In the genomic region with DNA sequence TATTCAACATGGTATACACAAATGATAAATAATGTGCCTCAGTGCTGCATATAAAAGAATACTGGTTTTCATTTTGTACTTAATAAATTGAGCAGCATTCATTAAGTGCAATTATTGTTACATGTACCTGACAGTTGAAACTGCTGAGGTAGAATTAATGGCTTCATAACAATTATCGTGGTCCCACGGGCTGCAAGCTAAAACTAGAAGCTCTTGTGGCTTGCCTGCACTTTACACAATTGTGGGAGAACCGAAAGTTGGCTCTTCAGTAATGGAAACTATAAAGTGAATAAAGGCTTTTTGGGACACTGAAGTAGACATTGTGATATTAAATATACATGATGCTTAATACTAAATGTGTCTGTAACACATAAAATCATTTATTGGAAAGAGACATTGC, we compare ENCODE assay signal across 29 cellular contexts. TPM values are rescaled to one million over a fixed set of nuclear protein-coding genes. Genes with fewer than 3 reads are reported as not detected.
A peak's percentile ranks its signal among the peaks of the same experiment; 100 is the strongest.
DNase-seq lines count a peak whose midpoint lies in the region; ATAC-seq, FAIRE-seq and TF ChIP-seq lines count a peak whose summit lies in the region.
"Had no signal": no experiment of that assay in that cellular context is flagged by ENCODE, and none has a peak within 500 bp of the region (broad histone marks: within the 10 kb centered on the region; RNA-seq: fewer than 3 reads in every experiment).

No MANE protein-coding gene starts in this region.

- POLR2A ChIA-PET in endothelial cell of umbilical vein (lab: Charles Lee) (no interaction called here), MCF 10A (lab: Yijun Ruan, JAX) (interaction anchor here (1.0 to 1.1 kb wide), 2 partner anchors 9 to 16 kb away, joined by 4 to 5 read pairs; no protein-coding TSS in a partner anchor)

- H3K9me3 ChIP-seq in endothelial cell of umbilical vein (replicated peaks; ENCODE audit: control insufficient read depth, insufficient read depth, low read length), result no peaks in the 10 kb centered on the region
- H3K9me3 ChIP-seq: Caco-2, upper lobe of right lung had no signal

- intact Hi-C loops in endothelial cell of umbilical vein (cut with micrococcal nuclease) (no loop called here), MCF 10A (cut with micrococcal nuclease) (no loop called here)

- TF ChIP-seq POLR2A in endothelial cell of umbilical vein (IDR thresholded peaks at IDR 0.05; ENCODE audit: low read depth, low read length), result no peak

- H3K27me3 Mint-ChIP-seq in MCF 10A (ENCODE audit: insufficient read depth, unreplicated experiment), result peaks cover 7% of the 10 kb centered on the region

- no peak overlapping the region for H2AFZ ChIP-seq in endothelial cell of umbilical vein (ENCODE audit: low read depth, low read length)

- DNase-seq in DMS79 (lab: John Stamatoyannopoulos, UW), result peak; percentile 86
- DNase-seq in NCI-H128 (lab: John Stamatoyannopoulos, UW; ENCODE audit: unreplicated experiment), result peak; percentile 53
- peak; percentile 94 for DNase-seq in NCI-H69 (lab: John Stamatoyannopoulos, UW)
- DNase-seq in endothelial cell of umbilical vein (ENCODE audit: low read depth, low spot score), result no peak
- no peak for DNase-seq in MCF 10A (ENCODE audit: unreplicated experiment)
- no peak for DNase-seq in NCI-H2029 (lab: John Stamatoyannopoulos, UW)
- DNase-seq: ACHN; activated CD4-positive, alpha-beta T cell treated with anti-CD3 and anti-CD28 coated beads, Interleukin-2, amount 50 U/mL, for 1 hour; activated CD8-positive, alpha-beta memory T cell treated with anti-CD3 and anti-CD28 coated beads, Interleukin-2, amount 50 U/mL, for 4 hours; activated naive CD8-positive, alpha-beta T cell treated with anti-CD3 and anti-CD28 coated beads for 36 hours; Caco-2; dorsolateral prefrontal cortex; EL; hippocampal formation; sigmoid colon; upper lobe of right lung; WERI-Rb-1 had no signal

- no peaks in the 10 kb centered on the region for H3K79me2 ChIP-seq in endothelial cell of umbilical vein (ENCODE audit: control insufficient read depth, insufficient read depth, low read length)

- no peaks in the 10 kb centered on the region for H3K9me1 ChIP-seq in endothelial cell of umbilical vein (replicated peaks; ENCODE audit: control insufficient read depth, extremely low read depth, insufficient read depth, low read length)

- TF ChIP-seq CTCF in endothelial cell of umbilical vein (IDR thresholded peaks at IDR 0.05; ENCODE audit: extremely low read depth in 1 of 2, insufficient read depth in 1 of 2, low read depth in 1 of 2, low read length in 2 of 2), result no peak
- TF ChIP-seq CTCF in MCF 10A (IDR thresholded peaks at IDR 0.05; ENCODE audit: unreplicated experiment), result no peak

- H4K20me1 ChIP-seq in endothelial cell of umbilical vein (replicated peaks; ENCODE audit: control insufficient read depth, extremely low read depth, insufficient read depth, low read length), result no peaks in the 10 kb centered on the region
- H4K20me1 ChIP-seq: BLaER1 treated with 17β-estradiol and CSF1 and Interleukin-3, amounts not matched to agents 10 nM and 100 nM had no signal

- H3K9ac ChIP-seq in endothelial cell of umbilical vein (replicated peaks; ENCODE audit: extremely low read depth, insufficient read depth, low read length), result no peak overlapping the region
- H3K9ac ChIP-seq: BLaER1 treated with 17β-estradiol and CSF1 and Interleukin-3, amounts not matched to agents 10 nM and 100 nM had no signal

- H3K4me3 ChIP-seq in endothelial cell of umbilical vein (replicated peaks in 1 of 3; ENCODE audit: insufficient read depth in 1 of 3, low read depth in 1 of 3, low read length in 3 of 3), result no peak overlapping the region
- H3K4me3 ChIP-seq: BLaER1 treated with 17β-estradiol and CSF1 and Interleukin-3, amounts not matched to agents 10 nM and 100 nM; dorsolateral prefrontal cortex; sigmoid colon; upper lobe of right lung had no signal

- CTCF ChIA-PET in endothelial cell of umbilical vein (lab: Charles Lee), result interaction anchor here (1.1 to 1.3 kb wide), 2 partner anchors 13 to 372 kb away, joined by 3 to 4 read pairs; no protein-coding TSS in a partner anchor
- CTCF ChIA-PET in MCF 10A (lab: Yijun Ruan, JAX), result interaction anchor here (0.8 to 1.0 kb wide), 2 partner anchors 22 to 31 kb away, joined by 3 read pairs; no protein-coding TSS in a partner anchor

- no peak for ATAC-seq in GM18511 (IDR thresholded peaks at IDR 0.05; ENCODE audit: unreplicated experiment)
- no peak for ATAC-seq in HG03097 (IDR thresholded peaks at IDR 0.05; ENCODE audit: low FRiP score, unreplicated experiment)
- ATAC-seq: Panc1, upper lobe of right lung had no signal

- no peaks in the 10 kb centered on the region for H3K9me3 Mint-ChIP-seq in MCF 10A (ENCODE audit: unreplicated experiment)
- H3K9me3 Mint-ChIP-seq: central memory CD8-positive, alpha-beta T cell; T-helper 2 cell treated with Interferon-gamma antibody and Interleukin-4, amounts not matched to agents 5 μg/mL and 100 μg/mL, for 36 hours had no signal

- H3K4me1 Mint-ChIP-seq in MCF 10A (ENCODE audit: insufficient read depth, unreplicated experiment), result no peaks in the 10 kb centered on the region
- H3K4me1 Mint-ChIP-seq: central memory CD8-positive, alpha-beta T cell had no signal

- no peaks in the 10 kb centered on the region for H3K27me3 ChIP-seq in endothelial cell of umbilical vein (ENCODE audit: control insufficient read depth in 2 of 2, insufficient read depth in 2 of 2, low read length in 2 of 2)
- H3K27me3 ChIP-seq: BLaER1 treated with 17β-estradiol and CSF1 and Interleukin-3, amounts not matched to agents 10 nM and 100 nM; sigmoid colon; upper lobe of right lung had no signal

- BruUV-seq in endothelial cell of umbilical vein (replicated peaks; lab: Mats Ljungman, UMichigan), result no TSS peak
- no TSS peak for BruUV-seq in MCF 10A (replicated peaks; lab: Mats Ljungman, UMichigan)

- H3K27ac ChIP-seq in endothelial cell of umbilical vein (ENCODE audit: insufficient read depth, low read depth, low read length), result no peak overlapping the region
- H3K27ac ChIP-seq: BLaER1 treated with 17β-estradiol and CSF1 and Interleukin-3, amounts not matched to agents 10 nM and 100 nM; dorsolateral prefrontal cortex; epithelial cell of prostate; sigmoid colon; upper lobe of right lung; WERI-Rb-1 had no signal

- dilution Hi-C loops in endothelial cell of umbilical vein (cut with MboI; ENCODE audit: extremely low pct_ligation_motif_present, low sequenced_read_pairs), result no loop called here

- H3K36me3 ChIP-seq in endothelial cell of umbilical vein (ENCODE audit: control insufficient read depth in 2 of 2, extremely low read depth in 1 of 2, insufficient read depth in 2 of 2, low read length in 2 of 2), result no peaks in the 10 kb centered on the region
- H3K36me3 ChIP-seq: BLaER1 treated with 17β-estradiol and CSF1 and Interleukin-3, amounts not matched to agents 10 nM and 100 nM; sigmoid colon; upper lobe of right lung; WERI-Rb-1 had no signal

- no peak overlapping the region for H3K4me2 ChIP-seq in endothelial cell of umbilical vein (ENCODE audit: insufficient read depth, low read length)
- H3K4me2 ChIP-seq: BLaER1 treated with 17β-estradiol and CSF1 and Interleukin-3, amounts not matched to agents 10 nM and 100 nM had no signal

- peak; percentile 8 for FAIRE-seq in endothelial cell of umbilical vein (lab: Jason Lieb, UNC)
- FAIRE-seq: astrocyte, H1 had no signal

- H3K4me1 ChIP-seq in endothelial cell of umbilical vein (ENCODE audit: control insufficient read depth, extremely low read depth, insufficient read depth, low read length), result no peaks in the 10 kb centered on the region
- H3K4me1 ChIP-seq: Caco-2, sigmoid colon, upper lobe of right lung had no signal

- no peak overlapping the region for H3K4me3 Mint-ChIP-seq in MCF 10A (ENCODE audit: unreplicated experiment)
- H3K4me3 Mint-ChIP-seq: activated naive CD8-positive, alpha-beta T cell treated with anti-CD3 and anti-CD28 coated beads for 36 hours; central memory CD8-positive, alpha-beta T cell; nephron; T-helper 2 cell treated with Interferon-gamma antibody and Interleukin-4, amounts not matched to agents 5 μg/mL and 100 μg/mL, for 36 hours had no signal

- no peaks in the 10 kb centered on the region for H3K36me3 Mint-ChIP-seq in MCF 10A (ENCODE audit: insufficient read depth, unreplicated experiment)
- H3K36me3 Mint-ChIP-seq: activated naive CD8-positive, alpha-beta T cell treated with anti-CD3 and anti-CD28 coated beads for 36 hours had no signal

- H3K27ac Mint-ChIP-seq in MCF 10A (ENCODE audit: low read depth, unreplicated experiment), result no peak overlapping the region
- H3K27ac Mint-ChIP-seq: activated naive CD8-positive, alpha-beta T cell treated with anti-CD3 and anti-CD28 coated beads for 36 hours; T-helper 2 cell treated with Interferon-gamma antibody and Interleukin-4, amounts not matched to agents 5 μg/mL and 100 μg/mL, for 36 hours had no signal

TF ChIP-seq in endothelial cell of umbilical vein, 7 proteins besides CTCF, POLR2A, EP300 and RAD21 (continues in another document):
- TF ChIP-seq FOS (IDR thresholded peaks at IDR 0.05; ENCODE audit: borderline replicate concordance, insufficient read depth, low read length), result no peak
- no peak for TF ChIP-seq MYC (IDR thresholded peaks at IDR 0.05; ENCODE audit: low read depth, low read length)
- no peak for TF ChIP-seq EZH2 (IDR thresholded peaks at IDR 0.05; ENCODE audit: borderline replicate concordance, low read depth, low read length, severe bottlenecking)
- TF ChIP-seq POLR2AphosphoS5 (IDR thresholded peaks at IDR 0.05; ENCODE audit: insufficient read depth, low read depth, low read length), result no peak
- TF ChIP-seq GATA2 (IDR thresholded peaks at IDR 0.05; ENCODE audit: insufficient read depth, insufficient read length, low read depth, low read length), result no peak

RNA-seq across cellular contexts. Expression of a gene that starts 23.2 kb away (rescaled TPM):
- total RNA-seq in endothelial cell of umbilical vein (not detected in 2 replicates), MCF 10A (2022) (not detected in 2 replicates)
- not detected in 2 replicates for polyA plus RNA-seq in endothelial cell of umbilical vein
- polyA plus RNA-seq in endothelial cell of umbilical vein (2011; cell fraction: cytosol; rRNA removed), result not detected in 2 replicates
- polyA plus RNA-seq in endothelial cell of umbilical vein (2011; cell fraction: nucleus; rRNA removed), result not detected in 2 replicates
- not detected in 2 replicates for polyA plus RNA-seq in endothelial cell of umbilical vein (2012)
- not detected in 2 replicates for polyA minus RNA-seq in endothelial cell of umbilical vein
- polyA minus RNA-seq in endothelial cell of umbilical vein (2011; cell fraction: cytosol; rRNA and poly(A)+ RNA removed), result not detected
- polyA minus RNA-seq in endothelial cell of umbilical vein (2011; cell fraction: nucleus; rRNA and poly(A)+ RNA removed), result not detected in 2 replicates
- total RNA-seq: activated naive CD8-positive, alpha-beta T cell treated with anti-CD3 and anti-CD28 coated beads for 36 hours; astrocyte; Caco-2; H1; liver; mononuclear cell; upper lobe of right lung had no signal
- polyA plus RNA-seq: H1, liver had no signal

RNA-seq across cellular contexts. Expression of a gene that starts 25.6 kb away (rescaled TPM):
- total RNA-seq in endothelial cell of umbilical vein (4.5 and 12.5 TPM in 2 replicates), MCF 10A (2022) (not detected in 2 replicates)
- 3.1 and 4.0 TPM in 2 replicates for polyA plus RNA-seq in endothelial cell of umbilical vein
- 2.0 and 3.7 TPM in 2 replicates for polyA plus RNA-seq in endothelial cell of umbilical vein (2011; cell fraction: cytosol; rRNA removed)
- polyA plus RNA-seq in endothelial cell of umbilical vein (2011; cell fraction: nucleus; rRNA removed), result 40.9 and 51.1 TPM in 2 replicates
- polyA plus RNA-seq in endothelial cell of umbilical vein (2012), result 17.7 and 21.2 TPM in 2 replicates
- 4.1 and 8.1 TPM in 2 replicates for polyA minus RNA-seq in endothelial cell of umbilical vein
- not detected for polyA minus RNA-seq in endothelial cell of umbilical vein (2011; cell fraction: cytosol; rRNA and poly(A)+ RNA removed)
- polyA minus RNA-seq in endothelial cell of umbilical vein (2011; cell fraction: nucleus; rRNA and poly(A)+ RNA removed), result 14.3 and 31.0 TPM in 2 replicates
- total RNA-seq: activated naive CD8-positive, alpha-beta T cell treated with anti-CD3 and anti-CD28 coated beads for 36 hours; Caco-2 had no signal

Comparison
In these comparisons a context has a peak if more than half of its experiments do, and no peak if none do; other contexts are left out.
1. DNase-seq: peak in DMS79 (single experiment), NCI-H128 (single experiment) and NCI-H69 (single experiment); none in endothelial cell of umbilical vein (single experiment), MCF 10A (single experiment) and NCI-H2029 (single experiment).